9 cellular contexts compared by ENCODE assay signal in genomic region chr14:44912041-44912869, GRCh38. TPM values are rescaled to one million over a fixed set of nuclear protein-coding genes. Genes with fewer than 3 reads are reported as not detected.
DNase-seq lines count a peak whose midpoint lies in the region; ATAC-seq, FAIRE-seq and TF ChIP-seq lines count a peak whose summit lies in the region.
"Had no signal": no experiment of that assay in that cellular context is flagged by ENCODE, and none has a peak within 500 bp of the region (broad histone marks: within the 10 kb centered on the region; RNA-seq: fewer than 3 reads in every experiment).

No MANE protein-coding gene starts in this region.

- intact Hi-C loops in mammary epithelial cell (cut with micrococcal nuclease) = loop anchor here (2.0 to 10.0 kb wide), 5 partner anchors 223 to 903 kb away; partner anchors contain the start of genes FANCM, FKBP3 and MIS18BP1

- TF ChIP-seq CTCF in mammary epithelial cell (conservative IDR thresholded peaks at IDR 0.05 in 1 of 2, IDR thresholded peaks at IDR 0.05 in 1 of 2; ENCODE audit: extremely low read depth in 1 of 2, insufficient read depth in 1 of 2, low read depth in 1 of 2, low read length in 2 of 2) (no peak), thoracic aorta (IDR thresholded peaks at IDR 0.05) (peak; percentile 6)

- H3K36me3 Mint-ChIP-seq in activated CD4-positive, alpha-beta T cell treated with anti-CD3 and anti-CD28 coated beads, Interleukin-2, amount 10 ng/mL, durations not matched to agents 7 days and 5 days (ENCODE audit: low read depth) = peaks cover 7% of the 10 kb centered on the region

- H3K4me3 ChIP-seq in mammary epithelial cell (replicated peaks in 1 of 3; ENCODE audit: insufficient read depth in 1 of 3, low read depth in 2 of 3, low read length in 3 of 3) (peak overlapping the region in 2 of 3 experiments; percentile 34 to 35), thoracic aorta (peak overlapping the region; percentile 80)

- no peaks in the 10 kb centered on the region for H4K20me1 ChIP-seq in mammary epithelial cell (ENCODE audit: insufficient read depth, low read length)

- BruUV-seq in mammary epithelial cell (replicated peaks; lab: Mats Ljungman, UMichigan) = no TSS peak

- no peak overlapping the region for H3K4me3 Mint-ChIP-seq in activated CD4-positive, alpha-beta T cell treated with anti-CD3 and anti-CD28 coated beads, Interleukin-2, amount 10 ng/mL, durations not matched to agents 7 days and 5 days

- H2AFZ ChIP-seq in mammary epithelial cell (ENCODE audit: low read depth, low read length) = peak overlapping the region; percentile 86

- peak overlapping the region; percentile 69 for H3K4me2 ChIP-seq in mammary epithelial cell (ENCODE audit: insufficient read depth, low read depth, low read length)

- WGBS in mammary epithelial cell (ENCODE audit: low coverage, missing lambda C conversion rate) = 65% methylated on average over 15 of the region's 69 CpGs

- H3K9me3 Mint-ChIP-seq in activated CD4-positive, alpha-beta T cell treated with anti-CD3 and anti-CD28 coated beads, Interleukin-2, amount 10 ng/mL, durations not matched to agents 7 days and 5 days = no peaks in the 10 kb centered on the region

- no peak for FAIRE-seq in GM12892 (lab: Jason Lieb, UNC)

- H3K9me3 ChIP-seq in mammary epithelial cell (replicated peaks; ENCODE audit: insufficient read depth, low read length) = no peaks in the 10 kb centered on the region
- H3K9me3 ChIP-seq in thoracic aorta = no peaks in the 10 kb centered on the region

- in situ Hi-C loops in mammary epithelial cell (cut with MboI; ENCODE audit: low sequenced_read_pairs in 2 of 2) = loop anchor here in 1 of 2 donors (25.0 kb wide), 1 partner anchor 625 kb away; no protein-coding TSS in a partner anchor

- H3K27me3 Mint-ChIP-seq in activated CD4-positive, alpha-beta T cell treated with anti-CD3 and anti-CD28 coated beads, Interleukin-2, amount 10 ng/mL, durations not matched to agents 7 days and 5 days = peaks cover 31% of the 10 kb centered on the region

- H3K4me1 ChIP-seq in mammary epithelial cell (ENCODE audit: insufficient read depth, low read length) (no peaks in the 10 kb centered on the region), thoracic aorta (ENCODE audit: control insufficient read depth in 1 of 2, low read depth in 2 of 2) (peaks cover 0 to 3% of the 10 kb centered on the region in 2 donors)

- peaks cover 3% of the 10 kb centered on the region for H3K27me3 ChIP-seq in mammary epithelial cell (ENCODE audit: insufficient read depth, low read length)
- no peaks in the 10 kb centered on the region for H3K27me3 ChIP-seq in thoracic aorta (replicated peaks; ENCODE audit: insufficient read depth)

- POLR2A ChIA-PET in activated CD4-positive, alpha-beta T cell treated with anti-CD3 and anti-CD28 coated beads, Interleukin-2, amount 10 ng/mL, durations not matched to agents 7 days and 5 days (lab: Charles Lee) = no interaction called here

- CTCF ChIA-PET in activated CD4-positive, alpha-beta T cell treated with anti-CD3 and anti-CD28 coated beads, Interleukin-2, amount 10 ng/mL, durations not matched to agents 7 days and 5 days (lab: Charles Lee) = no interaction called here
- CTCF ChIA-PET in mammary epithelial cell (lab: Charles Lee; ENCODE audit: low non-redundant PET) = no interaction called here

- dilution Hi-C loops in mammary epithelial cell (cut with HindIII; ENCODE audit: low sequenced_read_pairs) = no loop called here

- H3K36me3 ChIP-seq in mammary epithelial cell (ENCODE audit: insufficient read depth, low read length) (no peaks in the 10 kb centered on the region), thoracic aorta (no peaks in the 10 kb centered on the region)

- TF ChIP-seq POLR2A in GM12892 (IDR thresholded peaks at IDR 0.05; ENCODE audit: low read depth, low read length) = no peak

- ATAC-seq in left lobe of liver (peak; percentile 34), thoracic aorta (ENCODE audit: insufficient number of reproducible peaks, low FRiP score, low read depth) (no peak), GM21825 (IDR thresholded peaks at IDR 0.05; ENCODE audit: unreplicated experiment) (no peak)

- H3K27ac ChIP-seq in mammary epithelial cell (ENCODE audit: insufficient read depth, low read depth, low read length) = no peak overlapping the region
- H3K27ac ChIP-seq in thoracic aorta = no peak overlapping the region

- peaks cover 4% of the 10 kb centered on the region for H3K4me1 Mint-ChIP-seq in activated CD4-positive, alpha-beta T cell treated with anti-CD3 and anti-CD28 coated beads, Interleukin-2, amount 10 ng/mL, durations not matched to agents 7 days and 5 days

- DNase-seq in activated CD4-positive, alpha-beta T cell treated with anti-CD3 and anti-CD28 coated beads, Interleukin-2, amount 10 ng/mL, durations not matched to agents 7 days and 5 days = no peak
- no peak for DNase-seq in activated CD4-positive, alpha-beta T cell treated with anti-CD3 and anti-CD28 coated beads for 4 hours
- DNase-seq in mammary epithelial cell = no peak
- no peak for DNase-seq in left lobe of liver (ENCODE audit: low spot score)
- no peak for DNase-seq in thoracic aorta (ENCODE audit: low spot score)
- no peak for DNase-seq in GM12892 (ENCODE audit: insufficient read length)
- DNase-seq in DMS79 (lab: John Stamatoyannopoulos, UW) = no peak
- DNase-seq: NCI-H82 had no signal

- peak overlapping the region; percentile 19 for H3K27ac Mint-ChIP-seq in activated CD4-positive, alpha-beta T cell treated with anti-CD3 and anti-CD28 coated beads, Interleukin-2, amount 10 ng/mL, durations not matched to agents 7 days and 5 days

- no peak overlapping the region for H3K9ac ChIP-seq in mammary epithelial cell (ENCODE audit: insufficient read depth, low read length)

- H3K79me2 ChIP-seq in mammary epithelial cell (ENCODE audit: insufficient read depth, low read length) = no peaks in the 10 kb centered on the region

RNA-seq across cellular contexts. Expression of gene KLHL28, which starts 49.5 kb away (rescaled TPM):
- 10 to 100 TPM; 16.8 to 17.6 TPM for total RNA-seq in activated CD4-positive, alpha-beta T cell treated with anti-CD3 and anti-CD28 coated beads, Interleukin-2, amount 10 ng/mL, durations not matched to agents 7 days and 5 days
- 10 to 100 TPM; 10.2 to 20.3 TPM for total RNA-seq in mammary epithelial cell
- 2.8 TPM for polyA plus RNA-seq in mammary epithelial cell
- polyA minus RNA-seq in mammary epithelial cell = 4.3 TPM
- 6.2 TPM for total RNA-seq in left lobe of liver
- 10 to 100 TPM in 1 of 2 donors, 1 to 10 TPM in 1; 9.6 to 11.0 TPM for total RNA-seq in thoracic aorta
- 7.3 TPM for polyA plus RNA-seq in GM12892 (2012; ENCODE audit: missing spikeins)

RNA-seq across cellular contexts. Expression of gene TOGARAM1, which starts 49.7 kb away (rescaled TPM):
- total RNA-seq in activated CD4-positive, alpha-beta T cell treated with anti-CD3 and anti-CD28 coated beads, Interleukin-2, amount 10 ng/mL, durations not matched to agents 7 days and 5 days = 1 to 10 TPM; 8.4 to 8.7 TPM
- total RNA-seq in mammary epithelial cell (10 to 100 TPM; 10.4 to 18.7 TPM), left lobe of liver (5.9 TPM), thoracic aorta (10 to 100 TPM in 1 of 2 donors, 1 to 10 TPM in 1; 8.5 to 32.0 TPM)
- 4.5 TPM for polyA plus RNA-seq in mammary epithelial cell
- polyA minus RNA-seq in mammary epithelial cell = 16.5 TPM
- 8.1 TPM for polyA plus RNA-seq in GM12892 (2012; ENCODE audit: missing spikeins)
